9 cellular contexts compared by ENCODE assay signal in genomic region chr6:42572523-42572922, GRCh38. TPM values are rescaled to one million over a fixed set of nuclear protein-coding genes. Genes with fewer than 3 reads are reported as not detected.
DNase-seq lines count a peak whose midpoint lies in the region; ATAC-seq and TF ChIP-seq lines count a peak whose summit lies in the region.
"Had no signal": no experiment of that assay in that cellular context is flagged by ENCODE, and none has a peak within 500 bp of the region (broad histone marks: within the 10 kb centered on the region; RNA-seq: fewer than 3 reads in every experiment).

No MANE protein-coding gene starts in this region.

- H3K4me1 Mint-ChIP-seq in naive B cell: peaks cover 17 to 49% (median 26%) of the 10 kb centered on the region in 3 donors

- DNase-seq in NB4 (ENCODE audit: low read depth) (peak; percentile 81), naive B cell (peak; percentile 83), 8988T (no peak), cerebellum (ENCODE audit: low spot score) (no peak), UCSD-AML1 (lab: John Stamatoyannopoulos, UW; ENCODE audit: unreplicated experiment) (no peak), iPS-NIHi11 (ENCODE audit: low spot score) (no peak)
- DNase-seq: PC-9 had no signal

- no peaks in the 10 kb centered on the region for H3K27me3 Mint-ChIP-seq in naive B cell

- peak overlapping the region; percentile 43 to 81 (median 65) for H3K4me3 Mint-ChIP-seq in naive B cell

- no peaks in the 10 kb centered on the region for H3K9me3 Mint-ChIP-seq in naive B cell

- TF ChIP-seq CTCF in NB4 (IDR thresholded peaks at IDR 0.05; ENCODE audit: low read depth, low read length): no peak

- TF ChIP-seq POLR2A in NB4 (IDR thresholded peaks at IDR 0.05; ENCODE audit: extremely low read depth, insufficient read length): no peak

- peak; percentile 69 for ATAC-seq in GM18520 (IDR thresholded peaks at IDR 0.05; ENCODE audit: unreplicated experiment)
- peak; percentile 85 for ATAC-seq in HG02610 (IDR thresholded peaks at IDR 0.05; ENCODE audit: unreplicated experiment)
- ATAC-seq in naive B cell (ENCODE audit: low read depth in 2 of 2): peak; percentile 99

- no peak overlapping the region for H3K4me3 ChIP-seq in NB4 (ENCODE audit: low read depth, low read length)
- H3K4me3 ChIP-seq: PC-9 had no signal

- H3K27ac Mint-ChIP-seq in naive B cell: peak overlapping the region; percentile 63 to 95 (median 90)

- peaks cover 13 to 14% of the 10 kb centered on the region in 2 donors for H3K36me3 Mint-ChIP-seq in naive B cell

RNA-seq across cellular contexts. Expression of gene UBR2, which starts 8.7 kb away (rescaled TPM):
- polyA plus RNA-seq in naive B cell (ENCODE audit: low read depth in 6 of 6): 10 to 100 TPM in 4 of 6 donors, 1 to 10 TPM in 1, not detected in 1; 8.2 to 16.7 (median 10.7) TPM
- total RNA-seq in cerebellum: 29.0 TPM

Comparison
In these comparisons a context has a peak if more than half of its experiments do, and no peak if none do; other contexts are left out.
1. DNase-seq: peak in NB4 (single experiment) and naive B cell (single experiment); none in 8988T (single experiment), cerebellum (single experiment), UCSD-AML1 (single experiment) and iPS-NIHi11 (single experiment).
2. Peak in every context shown above with its lines, with median percentiles within 50 percentile points of each other: ATAC-seq.